Comparison of ENCODE assay signal across 15 cellular contexts in the genomic region with DNA sequence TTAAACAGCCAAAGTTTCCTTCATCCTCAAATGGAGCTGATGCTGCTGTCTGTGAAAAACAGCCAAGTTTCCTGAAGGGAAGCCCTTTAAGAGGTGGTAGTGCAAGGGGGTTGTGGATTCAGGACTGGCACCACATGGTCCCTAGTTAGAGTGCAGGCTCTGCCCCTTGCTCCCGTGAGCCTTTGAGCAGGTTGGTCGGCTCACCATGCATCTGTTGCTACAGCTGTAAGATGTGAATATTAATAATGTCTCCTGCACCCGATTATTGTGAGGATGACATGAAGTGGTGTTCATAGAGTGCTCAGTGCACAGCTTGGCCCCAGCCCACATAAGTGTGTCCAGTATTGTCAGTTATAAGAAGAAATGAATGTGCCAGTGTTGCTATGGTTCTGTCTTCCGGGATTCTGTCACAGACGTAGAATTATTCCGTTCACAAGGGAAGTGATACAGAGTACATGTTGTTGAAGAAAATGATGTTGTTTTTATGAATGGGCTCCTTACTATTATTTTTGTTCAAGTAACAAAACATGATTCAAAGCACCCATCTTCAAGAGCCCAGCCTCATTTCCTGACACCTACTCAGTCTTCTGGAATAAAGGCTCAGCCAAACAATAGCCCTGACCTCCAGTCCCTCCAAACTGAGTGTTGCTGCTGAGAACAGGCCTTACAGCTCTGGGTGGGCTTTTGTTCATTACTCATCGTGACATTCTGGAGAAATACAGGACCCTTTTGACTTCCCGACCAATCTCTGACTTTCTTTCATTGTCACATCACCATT. TPM values are rescaled to one million over a fixed set of nuclear protein-coding genes. Genes with fewer than 3 reads are reported as not detected.
DNase-seq lines count a peak whose midpoint lies in the region; ATAC-seq and TF ChIP-seq lines count a peak whose summit lies in the region.
"Had no signal": no experiment of that assay in that cellular context is flagged by ENCODE, and none has a peak within 500 bp of the region (broad histone marks: within the 10 kb centered on the region; RNA-seq: fewer than 3 reads in every experiment).

No MANE protein-coding gene starts in this region.

- H3K4me1 ChIP-seq in heart right ventricle (peaks cover 17 to 83% (median 62%) of the 10 kb centered on the region in 9 donors), upper lobe of left lung (peaks cover 37 to 46% (median 39%) of the 10 kb centered on the region in 4 donors)

- 48 to 57% methylated on average over 8 of the region's 8 CpGs for WGBS in heart right ventricle, 2 donors
- 49 to 59% methylated on average over 5 to 8 of the region's 8 CpGs for WGBS in upper lobe of left lung, 2 donors

- H3K4me3 ChIP-seq in heart right ventricle (no peak overlapping the region), upper lobe of left lung (no peak overlapping the region)
- H3K4me3 ChIP-seq: testis had no signal

- H3K27ac ChIP-seq in heart right ventricle (peak overlapping the region; percentile 32 to 98 (median 92)), upper lobe of left lung (peak overlapping the region; percentile 0 to 95 (median 53))
- H3K27ac ChIP-seq: testis had no signal

- peak overlapping the region; percentile 49 for H3K27ac Mint-ChIP-seq in nephron progenitor cell
- no peak overlapping the region for H3K27ac Mint-ChIP-seq in CD14-positive monocyte

- H3K36me3 ChIP-seq in heart right ventricle (no peaks in the 10 kb centered on the region), upper lobe of left lung (no peaks in the 10 kb centered on the region)

- H3K4me3 Mint-ChIP-seq in nephron progenitor cell (no peak overlapping the region), CD14-positive monocyte (no peak overlapping the region)
- H3K4me3 Mint-ChIP-seq: activated T-cell treated with anti-CD3 and anti-CD28 coated beads, Interleukin-2, amount 50 U/mL, for 4 hours had no signal

- no peak for TF ChIP-seq POLR2A in upper lobe of left lung (IDR thresholded peaks at IDR 0.05)

- H3K9me3 Mint-ChIP-seq in nephron progenitor cell = peaks cover 3% of the 10 kb centered on the region
- peaks cover 0 to 2% (median 0%) of the 10 kb centered on the region in 7 donors for H3K9me3 Mint-ChIP-seq in CD14-positive monocyte
- H3K9me3 Mint-ChIP-seq: activated T-cell treated with anti-CD3 and anti-CD28 coated beads, Interleukin-2, amount 50 U/mL, for 4 hours had no signal

- H3K36me3 Mint-ChIP-seq in nephron progenitor cell (ENCODE audit: low read depth) (peaks cover 10% of the 10 kb centered on the region), CD14-positive monocyte (no peaks in the 10 kb centered on the region)

- H3K4me1 Mint-ChIP-seq in nephron progenitor cell = peaks cover 50% of the 10 kb centered on the region
- peaks cover 51% of the 10 kb centered on the region for H3K4me1 Mint-ChIP-seq in CD14-positive monocyte

- no peak for DNase-seq in heart right ventricle
- no peak for DNase-seq in left cardiac atrium
- DNase-seq in dermis blood vessel endothelial cell = peak; percentile 86
- DNase-seq in nephron progenitor cell = no peak
- DNase-seq in upper lobe of left lung = no peak
- DNase-seq in iPS-NIHi7 (ENCODE audit: extremely low spot score) = no peak
- no peak for DNase-seq in CD14-positive monocyte (ENCODE audit: low spot score)
- DNase-seq: activated CD4-positive, alpha-beta T cell treated with anti-CD3 and anti-CD28 coated beads for 1 hour; activated T-cell treated with anti-CD3 and anti-CD28 coated beads, Interleukin-2, amount 50 U/mL, for 4 hours; effector memory CD4-positive, alpha-beta T cell; KG1; NCI-H146; NK-92 treated with Interleukin-12 subunit alpha and Interleukin-12 subunit beta, amount 100 ng/mL, for 24 hours; testis had no signal

- intact Hi-C loops in heart right ventricle (cut with DNase I) = loop anchor here in 5 of 10 donors (5.0 kb wide), 2 partner anchors 33 to 47 kb away; no protein-coding TSS in a partner anchor
- intact Hi-C loops in left cardiac atrium (cut with DNase I) = no loop called here
- intact Hi-C loops in CD14-positive monocyte (cut with micrococcal nuclease) = loop anchor here (5.0 to 10.0 kb wide), 3 partner anchors 55 to 85 kb away; partner anchors contain the start of gene SERINC3 (in 2 of the 2)

- ATAC-seq in heart right ventricle (no peak), left cardiac atrium (no peak), upper lobe of left lung (ENCODE audit: low FRiP score in 2 of 2) (no peak), HG02870 (IDR thresholded peaks at IDR 0.05; ENCODE audit: unreplicated experiment) (no peak)
- ATAC-seq: activated T-cell treated with anti-CD3 and anti-CD28 coated beads, Interleukin-2, amount 50 U/mL, for 4 hours had no signal

- no peaks in the 10 kb centered on the region for H3K27me3 ChIP-seq in heart right ventricle
- no peaks in the 10 kb centered on the region for H3K27me3 ChIP-seq in upper lobe of left lung
- H3K27me3 ChIP-seq: testis had no signal

- TF ChIP-seq CTCF in heart right ventricle (IDR thresholded peaks at IDR 0.05) = no peak
- no peak for TF ChIP-seq CTCF in nephron progenitor cell (IDR thresholded peaks at IDR 0.05)
- TF ChIP-seq CTCF in upper lobe of left lung (IDR thresholded peaks at IDR 0.05) = no peak
- TF ChIP-seq CTCF in CD14-positive monocyte (IDR thresholded peaks at IDR 0.05) = no peak

- H3K9me3 ChIP-seq in heart right ventricle (no peaks in the 10 kb centered on the region), upper lobe of left lung (no peaks in the 10 kb centered on the region)
- H3K9me3 ChIP-seq: testis had no signal

- no peaks in the 10 kb centered on the region for H3K27me3 Mint-ChIP-seq in nephron progenitor cell (ENCODE audit: low read depth, poor library complexity)
- H3K27me3 Mint-ChIP-seq in CD14-positive monocyte (ENCODE audit: low read depth in 3 of 3) = peaks cover 0 to 3% (median 0%) of the 10 kb centered on the region in 3 donors

- no peak for TF ChIP-seq EP300 in upper lobe of left lung (IDR thresholded peaks at IDR 0.05)

RNA-seq across cellular contexts. Expression of gene PKIG, which starts 2.9 kb away (rescaled TPM):
- 100 to 1,000 TPM; 155 to 342 (median 231) TPM for total RNA-seq in heart right ventricle
- 100 to 1,000 TPM; 180 to 196 TPM for polyA plus RNA-seq in heart right ventricle
- total RNA-seq in left cardiac atrium = 100 to 1,000 TPM; 159 to 182 TPM
- total RNA-seq in dermis blood vessel endothelial cell = 177 and 275 TPM in 2 replicates
- 10 to 100 TPM; 46.1 to 91.5 (median 67.8) TPM for total RNA-seq in upper lobe of left lung
- under 1 TPM; 0.67 to 0.84 TPM for polyA plus RNA-seq in CD14-positive monocyte

RNA-seq across cellular contexts. Expression of gene SERINC3, which starts 57.6 kb away (rescaled TPM):
- total RNA-seq in heart right ventricle (100 to 1,000 TPM in 3 of 10 donors, 10 to 100 TPM in 7; 75.9 to 116 (median 98.7) TPM), left cardiac atrium (10 to 100 TPM; 83.9 to 92.8 TPM), dermis blood vessel endothelial cell (108 and 110 TPM in 2 replicates), upper lobe of left lung (100 to 1,000 TPM in 4 of 6 donors, 10 to 100 TPM in 2; 56.3 to 122 (median 107) TPM)
- polyA plus RNA-seq in heart right ventricle (10 to 100 TPM; 38.9 to 45.9 TPM), CD14-positive monocyte (100 to 1,000 TPM; 157 to 194 TPM)

Comparison
In these comparisons a context has a peak if more than half of its experiments do, and no peak if none do; other contexts are left out.
1. intact Hi-C loops: an anchor here in CD14-positive monocyte (5.0 to 10.0 kb wide); none called in left cardiac atrium.